In genomic region chr11:115128226-115128625, GRCh38 we compare ENCODE assay signal across 7 cellular contexts.
"Had no signal": no experiment of that assay in that cellular context is flagged by ENCODE, and none has a peak within 500 bp of the region (broad histone marks: within the 10 kb centered on the region; RNA-seq: fewer than 3 reads in every experiment).

No MANE protein-coding gene starts in this region.

- ATAC-seq: GM23338, HCT116, K562 had no signal

- H3K9me3 Mint-ChIP-seq: GM23338 had no signal

- H3K4me1 ChIP-seq: HAP-1 had no signal

- H3K36me3 ChIP-seq: HAP-1 had no signal

- DNase-seq: H7, HFFc6, IMR-90 had no signal

- H3K4me3 Mint-ChIP-seq: GM23338, HFFc6 had no signal

- H3K9me3 ChIP-seq: HAP-1 had no signal

- H3K27ac Mint-ChIP-seq: GM23338, HFFc6 had no signal

- H3K4me3 ChIP-seq: GM23338, HAP-1, K562 had no signal
